21 cellular contexts compared by ENCODE assay signal in genomic region chr14:100141133-100141497, GRCh38. TPM values are rescaled to one million over a fixed set of nuclear protein-coding genes. Genes with fewer than 3 reads are reported as not detected.
DNase-seq lines count a peak whose midpoint lies in the region; ATAC-seq and TF ChIP-seq lines count a peak whose summit lies in the region.
"Had no signal": no experiment of that assay in that cellular context is flagged by ENCODE, and none has a peak within 500 bp of the region (broad histone marks: within the 10 kb centered on the region; RNA-seq: fewer than 3 reads in every experiment).

No MANE protein-coding gene starts in this region.

- TF ChIP-seq CTCF in breast epithelium (IDR thresholded peaks at IDR 0.05) (no peak), MCF 10A (IDR thresholded peaks at IDR 0.05; ENCODE audit: unreplicated experiment) (no peak), upper lobe of right lung (IDR thresholded peaks at IDR 0.05) (no peak), osteoblast (IDR thresholded peaks at IDR 0.05; ENCODE audit: extremely low read depth, low read depth, low read length) (no peak)

- H3K27ac ChIP-seq in breast epithelium (peak overlapping the region; percentile 23 to 26), duodenal mucosa (ENCODE audit: low read depth, low read length) (no peak overlapping the region), upper lobe of right lung (peak overlapping the region; percentile 79), osteoblast (ENCODE audit: low read depth, low read length) (no peak overlapping the region)
- H3K27ac ChIP-seq in naive thymus-derived CD4-positive, alpha-beta T cell (ENCODE audit: low read depth, low read length), result no peak overlapping the region
- H3K27ac ChIP-seq: cardiac muscle cell, GM23248, WERI-Rb-1 had no signal

- peaks cover 0 to 9% of the 10 kb centered on the region in 2 donors for H3K4me1 ChIP-seq in breast epithelium
- H3K4me1 ChIP-seq in duodenal mucosa (ENCODE audit: control insufficient read depth in 1 of 2, insufficient read depth in 2 of 2, low read length in 2 of 2), result peaks cover 59 to 60% of the 10 kb centered on the region in 2 donors
- no peaks in the 10 kb centered on the region for H3K4me1 ChIP-seq in naive thymus-derived CD4-positive, alpha-beta T cell (ENCODE audit: control insufficient read depth in 2 of 2, insufficient read depth in 2 of 2, low read length in 2 of 2)
- peaks cover 42% of the 10 kb centered on the region for H3K4me1 ChIP-seq in upper lobe of right lung
- H3K4me1 ChIP-seq in osteoblast (ENCODE audit: insufficient read depth, low read length), result no peaks in the 10 kb centered on the region

- H3K4me2 ChIP-seq in osteoblast (ENCODE audit: insufficient read depth, low read length), result no peak overlapping the region

- no peaks in the 10 kb centered on the region for H3K9me3 Mint-ChIP-seq in MCF 10A (ENCODE audit: unreplicated experiment)
- peaks cover 0 to 2% (median 0%) of the 10 kb centered on the region in 11 donors for H3K9me3 Mint-ChIP-seq in naive thymus-derived CD4-positive, alpha-beta T cell
- H3K9me3 Mint-ChIP-seq: activated CD4-positive, alpha-beta memory T cell treated with anti-CD3 and anti-CD28 coated beads for 36 hours; CD14-positive monocyte; T-helper 1 cell treated with Interleukin-12 subunit alpha and Interleukin-12 subunit beta and Interleukin-4 antibody, amounts not matched to agents 30 μg/mL and 1 μg/mL, for 36 hours had no signal

- H3K36me3 ChIP-seq in breast epithelium, result no peaks in the 10 kb centered on the region
- peaks cover 14 to 48% of the 10 kb centered on the region in 2 donors for H3K36me3 ChIP-seq in duodenal mucosa (ENCODE audit: control insufficient read depth in 1 of 2, insufficient read depth in 2 of 2, low read length in 2 of 2)
- H3K36me3 ChIP-seq in naive thymus-derived CD4-positive, alpha-beta T cell (ENCODE audit: control insufficient read depth in 2 of 3, insufficient read depth in 3 of 3, low read length in 3 of 3), result peaks cover 29 to 88% (median 30%) of the 10 kb centered on the region in 3 experiments
- H3K36me3 ChIP-seq in upper lobe of right lung, result peaks cover 27% of the 10 kb centered on the region
- peaks cover 3% of the 10 kb centered on the region for H3K36me3 ChIP-seq in osteoblast (ENCODE audit: insufficient read depth, low read length)
- H3K36me3 ChIP-seq: cardiac muscle cell had no signal

- H3K4me1 Mint-ChIP-seq in MCF 10A (ENCODE audit: insufficient read depth, unreplicated experiment), result no peaks in the 10 kb centered on the region
- H3K4me1 Mint-ChIP-seq in naive thymus-derived CD4-positive, alpha-beta T cell, result peaks cover 0 to 17% (median 8%) of the 10 kb centered on the region in 7 donors

- intact Hi-C loops in breast epithelium (cut with DNase I; ENCODE audit: low total_unique reads), result no loop called here
- intact Hi-C loops in MCF 10A (cut with micrococcal nuclease), result no loop called here
- intact Hi-C loops in naive thymus-derived CD4-positive, alpha-beta T cell (cut with micrococcal nuclease), result no loop called here
- intact Hi-C loops in upper lobe of right lung (cut with DNase I), result no loop called here

- no peaks in the 10 kb centered on the region for H3K27me3 Mint-ChIP-seq in MCF 10A (ENCODE audit: insufficient read depth, unreplicated experiment)
- H3K27me3 Mint-ChIP-seq in naive thymus-derived CD4-positive, alpha-beta T cell, result no peaks in the 10 kb centered on the region
- H3K27me3 Mint-ChIP-seq: activated CD4-positive, alpha-beta memory T cell treated with anti-CD3 and anti-CD28 coated beads for 36 hours had no signal

- no peak overlapping the region for H3K27ac Mint-ChIP-seq in MCF 10A (ENCODE audit: low read depth, unreplicated experiment)
- peak overlapping the region in 6 of 9 donors; percentile 45 to 73 (median 61) for H3K27ac Mint-ChIP-seq in naive thymus-derived CD4-positive, alpha-beta T cell
- H3K27ac Mint-ChIP-seq: CD14-positive monocyte; T-helper 1 cell treated with Interleukin-12 subunit alpha and Interleukin-12 subunit beta and Interleukin-4 antibody, amounts not matched to agents 30 μg/mL and 1 μg/mL, for 36 hours had no signal

- no peak for ATAC-seq in naive thymus-derived CD4-positive, alpha-beta T cell
- ATAC-seq in upper lobe of right lung (no peak), GM19324 (IDR thresholded peaks at IDR 0.05; ENCODE audit: low FRiP score, unreplicated experiment) (no peak)
- ATAC-seq: PC-3 had no signal

- H3K4me3 ChIP-seq in breast epithelium (no peak overlapping the region), duodenal mucosa (ENCODE audit: low read depth in 1 of 2, low read length in 2 of 2) (peak overlapping the region in 1 of 2 donors; percentile 7), upper lobe of right lung (no peak overlapping the region), osteoblast (ENCODE audit: insufficient read depth, low read length) (no peak overlapping the region)
- no peak overlapping the region for H3K4me3 ChIP-seq in naive thymus-derived CD4-positive, alpha-beta T cell (ENCODE audit: low read length)
- H3K4me3 ChIP-seq: cardiac muscle cell, GM23248 had no signal

- no peaks in the 10 kb centered on the region for H3K79me2 ChIP-seq in osteoblast (ENCODE audit: insufficient read depth, low read length)

- H3K9me3 ChIP-seq in breast epithelium, result no peaks in the 10 kb centered on the region
- H3K9me3 ChIP-seq in duodenal mucosa (ENCODE audit: control insufficient read depth in 1 of 2, low read length in 2 of 2), result no peaks in the 10 kb centered on the region
- no peaks in the 10 kb centered on the region for H3K9me3 ChIP-seq in naive thymus-derived CD4-positive, alpha-beta T cell (ENCODE audit: control insufficient read depth in 2 of 3, low read length in 3 of 3)
- H3K9me3 ChIP-seq in upper lobe of right lung, result no peaks in the 10 kb centered on the region
- H3K9me3 ChIP-seq in osteoblast (ENCODE audit: low read depth, low read length), result no peaks in the 10 kb centered on the region

- TF ChIP-seq POLR2A in breast epithelium (IDR thresholded peaks at IDR 0.05), result no peak

- H2AFZ ChIP-seq in osteoblast (ENCODE audit: low read length), result no peak overlapping the region
- H2AFZ ChIP-seq: GM23248 had no signal

- no peak overlapping the region for H3K4me3 Mint-ChIP-seq in MCF 10A (ENCODE audit: unreplicated experiment)
- no peak overlapping the region for H3K4me3 Mint-ChIP-seq in naive thymus-derived CD4-positive, alpha-beta T cell
- H3K4me3 Mint-ChIP-seq: activated CD4-positive, alpha-beta memory T cell treated with anti-CD3 and anti-CD28 coated beads for 36 hours; CD14-positive monocyte; T-helper 1 cell treated with Interleukin-12 subunit alpha and Interleukin-12 subunit beta and Interleukin-4 antibody, amounts not matched to agents 30 μg/mL and 1 μg/mL, for 36 hours had no signal

- H3K9ac ChIP-seq in duodenal mucosa (ENCODE audit: low read depth in 1 of 2, low read length in 2 of 2), result peak overlapping the region; percentile 16 to 48
- H3K9ac ChIP-seq: GM23248 had no signal

- DNase-seq in breast epithelium (ENCODE audit: low spot score in 2 of 2) (no peak), MCF 10A (ENCODE audit: unreplicated experiment) (no peak), upper lobe of right lung (no peak), osteoblast (ENCODE audit: insufficient read length, low spot score, missing footprints) (no peak), inferior parietal cortex (ENCODE audit: extremely low spot score) (no peak)
- DNase-seq in naive thymus-derived CD4-positive, alpha-beta T cell, result no peak
- DNase-seq: activated CD4-positive, alpha-beta memory T cell treated with anti-CD3 and anti-CD28 coated beads for 36 hours; activated T-cell treated with anti-CD3 and anti-CD28 coated beads, Interleukin-2, amount 50 U/mL, for 48 hours; effector memory CD4-positive, alpha-beta T cell; GM23248; midbrain; NCI-H1417 treated with DMSO at 0.1 percent for 48 hours; NCI-H748 treated with DMSO at 0.1 percent for 48 hours; PC-3; stimulated activated CD4-positive, alpha-beta T cell treated with anti-CD3 and anti-CD28 coated beads, Interleukin-2, amount 100 ng/mL, for 24 hours; WERI-Rb-1 had no signal

- H3K27me3 ChIP-seq in breast epithelium (no peaks in the 10 kb centered on the region), duodenal mucosa (ENCODE audit: control insufficient read depth in 1 of 2, insufficient read depth in 2 of 2, low read length in 2 of 2) (no peaks in the 10 kb centered on the region), upper lobe of right lung (no peaks in the 10 kb centered on the region), osteoblast (ENCODE audit: insufficient read depth, low read length) (no peaks in the 10 kb centered on the region)
- no peaks in the 10 kb centered on the region for H3K27me3 ChIP-seq in naive thymus-derived CD4-positive, alpha-beta T cell (ENCODE audit: control insufficient read depth in 2 of 2, insufficient read depth in 2 of 2, low read length in 2 of 2)
- H3K27me3 ChIP-seq: cardiac muscle cell had no signal

- POLR2A ChIA-PET in MCF 10A (lab: Yijun Ruan, JAX), result no interaction called here
- POLR2A ChIA-PET in naive thymus-derived CD4-positive, alpha-beta T cell (lab: Charles Lee), result interaction anchor here (0.8 to 1.1 kb wide), 2 partner anchors 10 to 43 kb away, joined by 3 to 5 read pairs; no protein-coding TSS in a partner anchor

- H4K20me1 ChIP-seq in osteoblast (ENCODE audit: insufficient read depth, low read length), result no peaks in the 10 kb centered on the region

- BruUV-seq in MCF 10A (replicated peaks; lab: Mats Ljungman, UMichigan), result no TSS peak

- CTCF ChIA-PET in MCF 10A (lab: Yijun Ruan, JAX), result interaction anchor here (0.6 kb wide), 2 partner anchors 32 to 596 kb away, joined by 3 to 4 read pairs; no protein-coding TSS in a partner anchor
- CTCF ChIA-PET in naive thymus-derived CD4-positive, alpha-beta T cell (lab: Charles Lee), result interaction anchor here (0.6 to 1.5 kb wide), 2 partner anchors 62 to 87 kb away, joined by 3 to 4 read pairs; no protein-coding TSS in a partner anchor

- peaks cover 17% of the 10 kb centered on the region for H3K36me3 Mint-ChIP-seq in MCF 10A (ENCODE audit: insufficient read depth, unreplicated experiment)
- peaks cover 3 to 36% (median 19%) of the 10 kb centered on the region in 5 donors for H3K36me3 Mint-ChIP-seq in naive thymus-derived CD4-positive, alpha-beta T cell

RNA-seq across cellular contexts. Expression of gene DEGS2, which starts 18.3 kb away (rescaled TPM):
- total RNA-seq in breast epithelium, result 10 to 100 TPM in 2 of 3 donors, 1 to 10 TPM in 1; 1.1 to 12.0 (median 10.2) TPM
- total RNA-seq in MCF 10A (2022), result 0.07 and 0.39 TPM in 2 replicates
- 1 to 10 TPM in 1 of 5 experiments, under 1 TPM in 3, not detected in 1; 0.19 to 1.0 (median 0.32) TPM for total RNA-seq in naive thymus-derived CD4-positive, alpha-beta T cell
- 1 to 10 TPM in 1 of 2 donors, under 1 TPM in 1; 0.51 to 1.0 TPM for polyA plus RNA-seq in naive thymus-derived CD4-positive, alpha-beta T cell
- total RNA-seq in upper lobe of right lung, result 1.7 TPM
- 0.29 and 0.36 TPM in 2 replicates for total RNA-seq in osteoblast
- polyA plus RNA-seq: GM23248 had no signal

Comparison
In these comparisons a context has a peak if more than half of its experiments do, and no peak if none do; other contexts are left out.
1. H3K27ac ChIP-seq: peak in breast epithelium (2 of 2) and upper lobe of right lung (single experiment); none in duodenal mucosa (single experiment), naive thymus-derived CD4-positive, alpha-beta T cell (single experiment) and osteoblast (single experiment).